19 cellular contexts compared by ENCODE assay signal in the genomic region with DNA sequence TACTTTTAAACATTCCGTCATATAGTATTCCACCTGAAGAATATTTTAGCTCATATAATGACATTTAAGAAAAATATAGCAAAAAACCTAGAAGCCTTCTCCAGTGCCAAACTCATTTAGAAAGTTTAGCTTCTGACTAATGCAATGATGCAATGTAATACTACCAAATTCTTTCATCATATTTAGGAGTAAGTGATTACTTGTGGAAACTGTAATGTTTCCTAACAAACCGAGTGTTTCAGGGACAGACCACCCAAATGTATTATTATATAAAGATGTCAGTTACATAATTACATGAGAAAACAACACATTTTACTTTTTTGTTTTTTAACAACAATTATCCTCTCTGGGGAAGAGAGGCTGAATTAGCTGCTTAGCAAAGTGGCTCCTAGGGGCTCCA.
DNase-seq lines count a peak whose midpoint lies in the region; ATAC-seq and TF ChIP-seq lines count a peak whose summit lies in the region.
"Had no signal": no experiment of that assay in that cellular context is flagged by ENCODE, and none has a peak within 500 bp of the region (broad histone marks: within the 10 kb centered on the region; RNA-seq: fewer than 3 reads in every experiment).

No MANE protein-coding gene starts in this region.

- H3K36me3 Mint-ChIP-seq in chondrocyte (ENCODE audit: low read depth) = no peaks in the 10 kb centered on the region
- no peaks in the 10 kb centered on the region for H3K36me3 Mint-ChIP-seq in neural progenitor cell
- H3K36me3 Mint-ChIP-seq: activated CD8-positive, alpha-beta memory T cell treated with anti-CD3 and anti-CD28 coated beads, Interleukin-2, amount 10 ng/mL, durations not matched to agents 7 days and 5 days; activated naive CD4-positive, alpha-beta T cell treated with anti-CD3 and anti-CD28 coated beads, Interleukin-2, amount 50 U/mL, for 72 hours had no signal

- no peaks in the 10 kb centered on the region for H3K9me3 ChIP-seq in neural progenitor cell (ENCODE audit: low read depth)
- H3K9me3 ChIP-seq: colonic mucosa, esophagus muscularis mucosa, thoracic aorta had no signal

- H3K36me3 ChIP-seq in neural progenitor cell = no peaks in the 10 kb centered on the region
- H3K36me3 ChIP-seq: colonic mucosa, esophagus muscularis mucosa, thoracic aorta had no signal

- H3K4me3 ChIP-seq in neural progenitor cell = no peak overlapping the region
- H3K4me3 ChIP-seq: colonic mucosa, esophagus muscularis mucosa, thoracic aorta had no signal

- TF ChIP-seq CTCF in chondrocyte (IDR thresholded peaks at IDR 0.05) = no peak
- TF ChIP-seq CTCF in neural progenitor cell (IDR thresholded peaks at IDR 0.05) = no peak

- H3K79me2 ChIP-seq in neural progenitor cell (ENCODE audit: low read depth) = peaks cover 3% of the 10 kb centered on the region
- H3K79me2 ChIP-seq: parathyroid adenoma had no signal

- no peaks in the 10 kb centered on the region for H3K9me3 Mint-ChIP-seq in chondrocyte (ENCODE audit: low read depth)
- peaks cover 3% of the 10 kb centered on the region for H3K9me3 Mint-ChIP-seq in neural progenitor cell

- H3K4me2 ChIP-seq in neural progenitor cell = no peak overlapping the region

- H3K27me3 Mint-ChIP-seq in chondrocyte (ENCODE audit: low read depth) = no peaks in the 10 kb centered on the region
- H3K27me3 Mint-ChIP-seq in neural progenitor cell (ENCODE audit: insufficient read depth, low read depth) = peaks cover 2% of the 10 kb centered on the region
- H3K27me3 Mint-ChIP-seq: activated CD8-positive, alpha-beta memory T cell treated with anti-CD3 and anti-CD28 coated beads, Interleukin-2, amount 10 ng/mL, durations not matched to agents 7 days and 5 days had no signal

- H3K9ac ChIP-seq in neural progenitor cell = no peak overlapping the region
- H3K9ac ChIP-seq: parathyroid adenoma had no signal

- H3K4me1 Mint-ChIP-seq in chondrocyte (ENCODE audit: low read depth) = peaks cover 20% of the 10 kb centered on the region
- peaks cover 25% of the 10 kb centered on the region for H3K4me1 Mint-ChIP-seq in neural progenitor cell

- H3K4me3 Mint-ChIP-seq in chondrocyte (ENCODE audit: unreplicated experiment) = no peak overlapping the region
- no peak overlapping the region for H3K4me3 Mint-ChIP-seq in neural progenitor cell
- H3K4me3 Mint-ChIP-seq: activated CD8-positive, alpha-beta memory T cell treated with anti-CD3 and anti-CD28 coated beads, Interleukin-2, amount 10 ng/mL, durations not matched to agents 7 days and 5 days had no signal

- H3K4me1 ChIP-seq in neural progenitor cell = peaks cover 65% of the 10 kb centered on the region
- H3K4me1 ChIP-seq: colonic mucosa, esophagus muscularis mucosa, parathyroid adenoma had no signal

- DNase-seq in SIG-M5 treated with dmso at 0.1 percent for 504 hours (lab: John Stamatoyannopoulos, UW; ENCODE audit: unreplicated experiment) = peak; percentile 33
- DNase-seq in SIG-M5 (lab: John Stamatoyannopoulos, UW) = no peak
- peak; percentile 36 for DNase-seq in NCI-H226
- DNase-seq in chondrocyte (ENCODE audit: low spot score) = no peak
- peak; percentile 40 for DNase-seq in renal cortical epithelial cell (ENCODE audit: low read depth)
- no peak for DNase-seq in neural progenitor cell (ENCODE audit: low spot score)
- DNase-seq in NCI-H2196 treated with DMSO at 0.1 percent for 48 hours (lab: John Stamatoyannopoulos, UW; ENCODE audit: unreplicated experiment) = no peak
- no peak for DNase-seq in left lobe of liver (ENCODE audit: low spot score)
- DNase-seq: 8988T; activated CD8-positive, alpha-beta memory T cell treated with anti-CD3 and anti-CD28 coated beads, Interleukin-2, amount 10 ng/mL, durations not matched to agents 7 days and 5 days; colonic mucosa; KG1; mesendoderm; NCI-H1694; NCI-H69 had no signal

- no peaks in the 10 kb centered on the region for H3K27me3 ChIP-seq in neural progenitor cell
- H3K27me3 ChIP-seq: colonic mucosa, esophagus muscularis mucosa had no signal

- no peak for ATAC-seq in left lobe of liver
- ATAC-seq: activated CD8-positive, alpha-beta memory T cell treated with anti-CD3 and anti-CD28 coated beads, Interleukin-2, amount 10 ng/mL, durations not matched to agents 7 days and 5 days had no signal

- H4K20me1 ChIP-seq in neural progenitor cell (ENCODE audit: low read depth) = no peaks in the 10 kb centered on the region

- peaks cover 41% of the 10 kb centered on the region for H3F3A ChIP-seq in neural progenitor cell (ENCODE audit: low read depth)

- no peak overlapping the region for H3K27ac ChIP-seq in neural progenitor cell
- H3K27ac ChIP-seq: colonic mucosa, esophagus muscularis mucosa, parathyroid adenoma, thoracic aorta had no signal

- H3K27ac Mint-ChIP-seq in chondrocyte (ENCODE audit: unreplicated experiment) (peak overlapping the region; percentile 68), neural progenitor cell (no peak overlapping the region)
- H3K27ac Mint-ChIP-seq: activated CD8-positive, alpha-beta memory T cell treated with anti-CD3 and anti-CD28 coated beads, Interleukin-2, amount 10 ng/mL, durations not matched to agents 7 days and 5 days had no signal

- H2AFZ ChIP-seq in neural progenitor cell (replicated peaks) = no peak overlapping the region
- H2AFZ ChIP-seq: parathyroid adenoma had no signal

Comparison
In these comparisons a context has a peak if more than half of its experiments do, and no peak if none do; other contexts are left out.
1. DNase-seq: peak in SIG-M5 treated with dmso at 0.1 percent for 504 hours (single experiment), NCI-H226 (single experiment) and renal cortical epithelial cell (single experiment); none in SIG-M5 (single experiment), chondrocyte (single experiment), neural progenitor cell (single experiment), NCI-H2196 treated with DMSO at 0.1 percent for 48 hours (single experiment) and left lobe of liver (single experiment).